Comparison of ENCODE assay signal across 1 cellular context in the genomic region with DNA sequence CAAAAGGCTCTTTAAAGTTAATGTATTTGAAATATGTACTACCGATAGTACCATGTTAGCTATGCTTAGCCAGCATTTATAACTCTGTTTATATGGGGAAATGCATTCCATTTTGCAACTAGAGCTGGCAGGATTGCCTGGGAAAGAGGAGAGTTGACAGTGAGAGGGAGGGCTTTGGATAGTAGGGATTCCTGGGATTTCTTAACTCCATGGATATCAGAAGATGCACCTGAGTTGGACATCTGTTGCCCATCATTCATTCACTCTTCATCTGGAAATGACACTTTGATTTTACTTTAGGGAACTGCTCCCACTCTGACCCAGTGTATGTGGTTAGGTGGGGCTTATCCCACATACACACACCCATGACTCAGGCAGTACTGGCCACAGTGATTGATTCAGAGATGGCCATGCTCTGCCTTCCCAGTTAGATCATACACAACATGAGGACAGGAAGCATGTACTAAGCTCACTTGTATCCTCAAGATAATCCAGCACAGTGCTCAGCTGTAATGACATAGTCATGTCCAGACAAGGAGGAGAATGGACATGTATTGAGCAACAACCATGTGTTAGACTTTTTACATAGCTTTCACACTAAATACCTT.
TF ChIP-seq lines count a peak whose summit lies in the region.

No MANE protein-coding gene starts in this region.

TF ChIP-seq in K562, 482 proteins besides CTCF, POLR2A, EP300 and RAD21 (continued from another document and continues in another):
- TF ChIP-seq, protein P1, sequence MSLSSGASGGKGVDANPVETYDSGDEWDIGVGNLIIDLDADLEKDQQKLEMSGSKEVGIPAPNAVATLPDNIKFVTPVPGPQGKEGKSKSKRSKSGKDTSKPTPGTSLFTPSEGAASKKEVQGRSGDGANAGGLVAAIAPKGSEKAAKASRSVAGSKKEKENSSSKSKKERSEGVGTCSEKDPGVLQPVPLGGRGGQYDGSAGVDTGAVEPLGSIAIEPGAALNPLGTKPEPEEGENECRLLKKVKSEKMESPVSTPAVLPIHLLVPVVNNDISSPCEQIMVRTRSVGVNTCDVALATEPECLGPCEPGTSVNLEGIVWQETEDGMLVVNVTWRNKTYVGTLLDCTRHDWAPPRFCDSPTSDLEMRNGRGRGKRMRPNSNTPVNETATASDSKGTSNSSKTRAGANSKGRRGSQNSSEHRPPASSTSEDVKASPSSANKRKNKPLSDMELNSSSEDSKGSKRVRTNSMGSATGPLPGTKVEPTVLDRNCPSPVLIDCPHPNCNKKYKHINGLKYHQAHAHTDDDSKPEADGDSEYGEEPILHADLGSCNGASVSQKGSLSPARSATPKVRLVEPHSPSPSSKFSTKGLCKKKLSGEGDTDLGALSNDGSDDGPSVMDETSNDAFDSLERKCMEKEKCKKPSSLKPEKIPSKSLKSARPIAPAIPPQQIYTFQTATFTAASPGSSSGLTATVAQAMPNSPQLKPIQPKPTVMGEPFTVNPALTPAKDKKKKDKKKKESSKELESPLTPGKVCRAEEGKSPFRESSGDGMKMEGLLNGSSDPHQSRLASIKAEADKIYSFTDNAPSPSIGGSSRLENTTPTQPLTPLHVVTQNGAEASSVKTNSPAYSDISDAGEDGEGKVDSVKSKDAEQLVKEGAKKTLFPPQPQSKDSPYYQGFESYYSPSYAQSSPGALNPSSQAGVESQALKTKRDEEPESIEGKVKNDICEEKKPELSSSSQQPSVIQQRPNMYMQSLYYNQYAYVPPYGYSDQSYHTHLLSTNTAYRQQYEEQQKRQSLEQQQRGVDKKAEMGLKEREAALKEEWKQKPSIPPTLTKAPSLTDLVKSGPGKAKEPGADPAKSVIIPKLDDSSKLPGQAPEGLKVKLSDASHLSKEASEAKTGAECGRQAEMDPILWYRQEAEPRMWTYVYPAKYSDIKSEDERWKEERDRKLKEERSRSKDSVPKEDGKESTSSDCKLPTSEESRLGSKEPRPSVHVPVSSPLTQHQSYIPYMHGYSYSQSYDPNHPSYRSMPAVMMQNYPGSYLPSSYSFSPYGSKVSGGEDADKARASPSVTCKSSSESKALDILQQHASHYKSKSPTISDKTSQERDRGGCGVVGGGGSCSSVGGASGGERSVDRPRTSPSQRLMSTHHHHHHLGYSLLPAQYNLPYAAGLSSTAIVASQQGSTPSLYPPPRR (CRISPR knock-in tag; IDR thresholded peaks at IDR 0.05; ENCODE audit: borderline replicate concordance) = no peak
- TF ChIP-seq HNRNPUL1 (IDR thresholded peaks at IDR 0.05; ENCODE audit: low read length) = no peak
- no peak for TF ChIP-seq CSDE1 (IDR thresholded peaks at IDR 0.05)
- no peak for TF ChIP-seq ZNF764 (CRISPR knock-in tag; IDR thresholded peaks at IDR 0.05; ENCODE audit: low read depth)
- peak; percentile 92 for TF ChIP-seq CBFA2T3 (IDR thresholded peaks at IDR 0.05)
- TF ChIP-seq E2F3 (CRISPR knock-in tag; IDR thresholded peaks at IDR 0.05) = no peak
- TF ChIP-seq XRCC4 (IDR thresholded peaks at IDR 0.05; ENCODE audit: extremely low read depth, insufficient read depth, insufficient read length) = no peak
- TF ChIP-seq RERE (CRISPR knock-in tag; IDR thresholded peaks at IDR 0.05; ENCODE audit: borderline replicate concordance) = no peak
- no peak for TF ChIP-seq CBX2 (IDR thresholded peaks at IDR 0.05; ENCODE audit: insufficient read depth, low read length, poor library complexity, severe bottlenecking)
- peak; percentile 25 to 89; a peak in 3 of 4 replicates for TF ChIP-seq RCOR1 (IDR thresholded peaks at IDR 0.05; ENCODE audit: borderline replicate concordance in 1 of 2, low read depth in 2 of 2, low read length in 2 of 2)
- TF ChIP-seq, protein P2, sequence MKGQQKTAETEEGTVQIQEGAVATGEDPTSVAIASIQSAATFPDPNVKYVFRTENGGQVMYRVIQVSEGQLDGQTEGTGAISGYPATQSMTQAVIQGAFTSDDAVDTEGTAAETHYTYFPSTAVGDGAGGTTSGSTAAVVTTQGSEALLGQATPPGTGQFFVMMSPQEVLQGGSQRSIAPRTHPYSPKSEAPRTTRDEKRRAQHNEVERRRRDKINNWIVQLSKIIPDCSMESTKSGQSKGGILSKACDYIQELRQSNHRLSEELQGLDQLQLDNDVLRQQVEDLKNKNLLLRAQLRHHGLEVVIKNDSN (CRISPR knock-in tag; IDR thresholded peaks at IDR 0.05) = no peak
- TF ChIP-seq TFE3 (CRISPR knock-in tag; IDR thresholded peaks at IDR 0.05) = no peak
- TF ChIP-seq PATZ1 (CRISPR knock-in tag; IDR thresholded peaks at IDR 0.05; ENCODE audit: borderline replicate concordance) = no peak
- no peak for TF ChIP-seq ZNF277 (CRISPR knock-in tag; IDR thresholded peaks at IDR 0.05; ENCODE audit: borderline replicate concordance)
- TF ChIP-seq, protein P3, sequence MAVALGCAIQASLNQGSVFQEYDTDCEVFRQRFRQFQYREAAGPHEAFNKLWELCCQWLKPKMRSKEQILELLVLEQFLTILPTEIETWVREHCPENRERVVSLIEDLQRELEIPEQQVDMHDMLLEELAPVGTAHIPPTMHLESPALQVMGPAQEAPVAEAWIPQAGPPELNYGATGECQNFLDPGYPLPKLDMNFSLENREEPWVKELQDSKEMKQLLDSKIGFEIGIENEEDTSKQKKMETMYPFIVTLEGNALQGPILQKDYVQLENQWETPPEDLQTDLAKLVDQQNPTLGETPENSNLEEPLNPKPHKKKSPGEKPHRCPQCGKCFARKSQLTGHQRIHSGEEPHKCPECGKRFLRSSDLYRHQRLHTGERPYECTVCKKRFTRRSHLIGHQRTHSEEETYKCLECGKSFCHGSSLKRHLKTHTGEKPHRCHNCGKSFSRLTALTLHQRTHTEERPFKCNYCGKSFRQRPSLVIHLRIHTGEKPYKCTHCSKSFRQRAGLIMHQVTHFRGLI (CRISPR knock-in tag; IDR thresholded peaks at IDR 0.05) = no peak
- TF ChIP-seq ZC3H11A (IDR thresholded peaks at IDR 0.05; ENCODE audit: low read depth, low read length) = no peak
- no peak for TF ChIP-seq ZNF133 (CRISPR knock-in tag; IDR thresholded peaks at IDR 0.05)
- no peak for TF ChIP-seq HDAC3 (IDR thresholded peaks at IDR 0.05; ENCODE audit: borderline replicate concordance, partially characterized antibody)
- TF ChIP-seq CHD2 (IDR thresholded peaks at IDR 0.05; ENCODE audit: low read depth, low read length) = no peak
- no peak for TF ChIP-seq ESRRB (CRISPR knock-in tag; IDR thresholded peaks at IDR 0.05; ENCODE audit: borderline replicate concordance)
- no peak for TF ChIP-seq YBX1 (IDR thresholded peaks at IDR 0.05)
- TF ChIP-seq, protein P4, sequence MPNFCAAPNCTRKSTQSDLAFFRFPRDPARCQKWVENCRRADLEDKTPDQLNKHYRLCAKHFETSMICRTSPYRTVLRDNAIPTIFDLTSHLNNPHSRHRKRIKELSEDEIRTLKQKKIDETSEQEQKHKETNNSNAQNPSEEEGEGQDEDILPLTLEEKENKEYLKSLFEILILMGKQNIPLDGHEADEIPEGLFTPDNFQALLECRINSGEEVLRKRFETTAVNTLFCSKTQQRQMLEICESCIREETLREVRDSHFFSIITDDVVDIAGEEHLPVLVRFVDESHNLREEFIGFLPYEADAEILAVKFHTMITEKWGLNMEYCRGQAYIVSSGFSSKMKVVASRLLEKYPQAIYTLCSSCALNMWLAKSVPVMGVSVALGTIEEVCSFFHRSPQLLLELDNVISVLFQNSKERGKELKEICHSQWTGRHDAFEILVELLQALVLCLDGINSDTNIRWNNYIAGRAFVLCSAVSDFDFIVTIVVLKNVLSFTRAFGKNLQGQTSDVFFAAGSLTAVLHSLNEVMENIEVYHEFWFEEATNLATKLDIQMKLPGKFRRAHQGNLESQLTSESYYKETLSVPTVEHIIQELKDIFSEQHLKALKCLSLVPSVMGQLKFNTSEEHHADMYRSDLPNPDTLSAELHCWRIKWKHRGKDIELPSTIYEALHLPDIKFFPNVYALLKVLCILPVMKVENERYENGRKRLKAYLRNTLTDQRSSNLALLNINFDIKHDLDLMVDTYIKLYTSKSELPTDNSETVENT (CRISPR knock-in tag; IDR thresholded peaks at IDR 0.05) = no peak
- no peak for TF ChIP-seq MNT (conservative IDR thresholded peaks at IDR 0.05)
- peak; percentile 51; the same call in 1 of the 2 replicates for TF ChIP-seq SPI1 (IDR thresholded peaks at IDR 0.05; ENCODE audit: borderline replicate concordance, low read depth, low read length)
- no peak for TF ChIP-seq TFAM (CRISPR knock-in tag; conservative IDR thresholded peaks at IDR 0.05)
- no peak for TF ChIP-seq ZNF589 (CRISPR knock-in tag; IDR thresholded peaks at IDR 0.05; ENCODE audit: low read depth)
- no peak for TF ChIP-seq SNRNP70 (optimal IDR thresholded peaks at IDR 0.05; ENCODE audit: low read depth, low read length)
